In the genomic region with DNA sequence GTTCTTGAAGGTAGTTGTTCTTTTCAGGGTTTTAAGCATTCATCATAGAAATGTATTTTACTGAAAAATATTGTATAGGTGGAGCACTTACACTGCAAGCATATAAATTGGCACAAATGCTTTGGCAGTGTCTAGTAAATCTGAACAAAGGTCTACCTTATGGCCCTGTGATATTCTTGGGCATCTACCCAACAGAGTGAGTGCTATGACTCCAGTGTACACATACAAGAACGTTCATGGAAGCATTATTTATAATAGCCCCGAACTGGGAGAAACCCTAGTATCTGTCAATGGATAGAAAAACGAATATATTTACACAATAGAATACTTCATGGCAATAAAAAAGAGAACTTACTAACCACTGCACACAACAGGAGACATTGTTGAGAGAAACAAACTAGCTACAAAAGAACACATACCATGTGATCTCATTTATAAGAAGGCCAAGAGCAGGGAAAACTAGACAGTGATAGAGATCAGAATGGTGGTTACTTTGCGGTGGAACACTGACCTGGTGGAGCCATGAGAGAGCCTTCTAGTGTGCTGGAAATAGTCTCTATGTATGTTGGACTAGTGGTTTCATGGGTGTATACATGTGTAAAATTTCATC, we compare ENCODE assay signal across 17 cellular contexts.
DNase-seq lines count a peak whose midpoint lies in the region; ATAC-seq and TF ChIP-seq lines count a peak whose summit lies in the region.
"Had no signal": no experiment of that assay in that cellular context is flagged by ENCODE, and none has a peak within 500 bp of the region (broad histone marks: within the 10 kb centered on the region; RNA-seq: fewer than 3 reads in every experiment).

No MANE protein-coding gene starts in this region.

- WGBS in lower leg skin, 2 donors: 77 to 78% methylated on average over 4 of the region's 4 CpGs
- WGBS in mesendoderm (ENCODE audit: extremely low coverage, insufficient coverage, low lambda C conversion rate): no CpG with 5 or more reads among the region's 4 CpGs

- no peak overlapping the region for H4K8ac ChIP-seq in mesendoderm (ENCODE audit: low read depth, low read length)

- H3K9me3 ChIP-seq in colonic mucosa (no peaks in the 10 kb centered on the region), mucosa of descending colon (no peaks in the 10 kb centered on the region)

- ATAC-seq in mucosa of descending colon: peak; percentile 86
- ATAC-seq in activated CD4-positive, CD25-positive, alpha-beta regulatory T cell treated with anti-CD3 and anti-CD28 coated beads, Interleukin-2, amount 50 U/mL, for 24 hours: no peak

- H2BK5ac ChIP-seq in mesendoderm (ENCODE audit: low read length): no peak overlapping the region

- H3K56ac ChIP-seq in mesendoderm (ENCODE audit: low read length): no peak overlapping the region

- no peak overlapping the region for H2BK120ac ChIP-seq in mesendoderm (ENCODE audit: low read depth, low read length)

- TF ChIP-seq CTCF in colonic mucosa (IDR thresholded peaks at IDR 0.05) (no peak), mucosa of descending colon (IDR thresholded peaks at IDR 0.05) (no peak), lower leg skin (IDR thresholded peaks at IDR 0.05) (no peak)

- H3K27me3 ChIP-seq in colonic mucosa (no peaks in the 10 kb centered on the region), mesendoderm (ENCODE audit: insufficient read depth, low read length, poor library complexity) (no peaks in the 10 kb centered on the region)

- DNase-seq in COLO829 (ENCODE audit: low spot score): peak; percentile 16
- DNase-seq in NCI-H2029 (lab: John Stamatoyannopoulos, UW): peak; percentile 30
- DNase-seq in colonic mucosa: peak; percentile 42
- peak in 1 of 3 donors; percentile 64 for DNase-seq in mucosa of descending colon
- DNase-seq in lower leg skin (ENCODE audit: low spot score in 2 of 2): no peak
- no peak for DNase-seq in mesendoderm
- DNase-seq in kidney tubule cell (ENCODE audit: low spot score): no peak
- DNase-seq: CD4-positive, alpha-beta memory T cell; COR-L47; DMS153; DMS79 treated with DMSO at 0.1 percent for 48 hours; EL; GDM1; HCEC 1CT; HFFc6 had no signal

- H3K79me2 ChIP-seq in mesendoderm (ENCODE audit: control insufficient read depth, insufficient read depth, low read length): no peaks in the 10 kb centered on the region

- H2AK5ac ChIP-seq in mesendoderm (ENCODE audit: low read length): no peak overlapping the region

- no peak overlapping the region for H3K18ac ChIP-seq in mesendoderm (ENCODE audit: low read length)

- no peak overlapping the region for H3K4ac ChIP-seq in mesendoderm (ENCODE audit: low read depth, low read length)

- H3K9ac ChIP-seq in colonic mucosa (ENCODE audit: low read depth in 2 of 2, low read length in 2 of 2) (no peak overlapping the region), mesendoderm (ENCODE audit: low read length) (no peak overlapping the region)

- no peak overlapping the region for H3K4me2 ChIP-seq in mesendoderm (ENCODE audit: low read length)

- no peak overlapping the region for H2BK15ac ChIP-seq in mesendoderm (replicated peaks; ENCODE audit: low read depth)

- H3K27ac ChIP-seq in colonic mucosa: no peak overlapping the region
- no peak overlapping the region for H3K27ac ChIP-seq in mesendoderm (ENCODE audit: low read depth, low read length)
- H3K27ac ChIP-seq: HL-60 had no signal

- intact Hi-C loops in colonic mucosa (cut with DNase I) (no loop called here), mucosa of descending colon (cut with DNase I, micrococcal nuclease) (no loop called here), lower leg skin (cut with DNase I; ENCODE audit: low total_unique reads) (no loop called here)

- H4K5ac ChIP-seq in mesendoderm (ENCODE audit: low read length): no peak overlapping the region

- H3K79me1 ChIP-seq in mesendoderm (ENCODE audit: low read length): no peaks in the 10 kb centered on the region

- H3K4me3 ChIP-seq in colonic mucosa (no peak overlapping the region), mucosa of descending colon (no peak overlapping the region), lower leg skin (ENCODE audit: low read depth, poor library complexity, severe bottlenecking) (no peak overlapping the region), mesendoderm (ENCODE audit: low read length) (no peak overlapping the region)

- H3K4me1 ChIP-seq in colonic mucosa (no peaks in the 10 kb centered on the region), mucosa of descending colon (ENCODE audit: low read depth) (peaks cover 3% of the 10 kb centered on the region), mesendoderm (ENCODE audit: control insufficient read depth, low read depth, low read length) (no peaks in the 10 kb centered on the region)

- no peak for TF ChIP-seq POLR2A in lower leg skin (IDR thresholded peaks at IDR 0.05)

- H3K36me3 ChIP-seq in colonic mucosa (no peaks in the 10 kb centered on the region), mucosa of descending colon (ENCODE audit: low read depth) (no peaks in the 10 kb centered on the region), mesendoderm (ENCODE audit: control insufficient read depth, insufficient read depth, low read length) (no peaks in the 10 kb centered on the region)

- no peak overlapping the region for H3K23ac ChIP-seq in mesendoderm (ENCODE audit: low read length)

Comparison
In these comparisons a context has a peak if more than half of its experiments do, and no peak if none do; other contexts are left out.
1. DNase-seq: peak in COLO829 (single experiment), NCI-H2029 (single experiment) and colonic mucosa (single experiment); none in lower leg skin (0 of 2), mesendoderm (single experiment) and kidney tubule cell (single experiment).